ENCODE assay signal across 8 cellular contexts in genomic region chr19:39127812-39128510, GRCh38. TPM values are rescaled to one million over a fixed set of nuclear protein-coding genes. Genes with fewer than 3 reads are reported as not detected.
A peak's percentile ranks its signal among the peaks of the same experiment; 100 is the strongest.
DNase-seq lines count a peak whose midpoint lies in the region; ATAC-seq lines count a peak whose summit lies in the region.

No MANE protein-coding gene starts in this region.

- peak overlapping the region; percentile 93 for H3K27ac Mint-ChIP-seq in dendritic cell treated with granulocyte-macrophage colony-stimulating factor and Interleukin-4, amounts not matched to agents 40 ng/mL and 50 ng/mL, for 4 days
- H3K27ac Mint-ChIP-seq in naive thymus-derived CD8-positive, alpha-beta T cell, result peak overlapping the region in 9 of 10 donors; percentile 63 to 99 (median 92)

- H3K4me3 ChIP-seq in BLaER1, result no peak overlapping the region

- H3K9me3 Mint-ChIP-seq in dendritic cell treated with granulocyte-macrophage colony-stimulating factor and Interleukin-4, amounts not matched to agents 40 ng/mL and 50 ng/mL, for 4 days, result no peaks in the 10 kb centered on the region
- no peaks in the 10 kb centered on the region for H3K9me3 Mint-ChIP-seq in naive thymus-derived CD8-positive, alpha-beta T cell

- no peaks in the 10 kb centered on the region for H3K9me3 ChIP-seq in BLaER1

- peaks cover 58% of the 10 kb centered on the region for H4K20me1 ChIP-seq in BLaER1

- POLR2A ChIA-PET in naive thymus-derived CD8-positive, alpha-beta T cell (lab: Charles Lee), result interaction anchor here (1.0 kb wide), 1 partner anchor 171 kb away, joined by 4 read pairs; no protein-coding TSS in a partner anchor

- H3K4me3 Mint-ChIP-seq in dendritic cell treated with granulocyte-macrophage colony-stimulating factor and Interleukin-4, amounts not matched to agents 40 ng/mL and 50 ng/mL, for 4 days, result no peak overlapping the region
- peak overlapping the region in 3 of 10 donors; percentile 23 to 98 (median 45) for H3K4me3 Mint-ChIP-seq in naive thymus-derived CD8-positive, alpha-beta T cell

- ATAC-seq in naive thymus-derived CD8-positive, alpha-beta T cell, result no peak
- ATAC-seq in GM18868 (IDR thresholded peaks at IDR 0.05; ENCODE audit: unreplicated experiment) (no peak), HG02884 (IDR thresholded peaks at IDR 0.05; ENCODE audit: unreplicated experiment) (no peak), GM19351 (IDR thresholded peaks at IDR 0.05; ENCODE audit: unreplicated experiment) (no peak)

- H3K9ac ChIP-seq in BLaER1, result 0 out of 2 replicates have a peak overlapping the region, but pooled peaks have one; percentile 85

- intact Hi-C loops in dendritic cell treated with granulocyte-macrophage colony-stimulating factor and Interleukin-4, amounts not matched to agents 40 ng/mL and 50 ng/mL, for 4 days (cut with micrococcal nuclease), result loop anchor here (5.0 kb wide), 1 partner anchor 214 kb away; the partner anchor contains the start of gene SAMD4B

- H3K4me2 ChIP-seq in BLaER1, result peak overlapping the region; percentile 99

- no peaks in the 10 kb centered on the region for H3K27me3 ChIP-seq in BLaER1

- DNase-seq in NCI-H2029 treated with DMSO at 0.1 percent for 48 hours (lab: John Stamatoyannopoulos, UW) (peak; percentile 77), DMS153 (lab: John Stamatoyannopoulos, UW) (no peak)
- no peak for DNase-seq in naive thymus-derived CD8-positive, alpha-beta T cell

- peaks cover 1% of the 10 kb centered on the region for H3K27me3 Mint-ChIP-seq in dendritic cell treated with granulocyte-macrophage colony-stimulating factor and Interleukin-4, amounts not matched to agents 40 ng/mL and 50 ng/mL, for 4 days
- peaks cover 0 to 2% (median 0%) of the 10 kb centered on the region in 5 donors for H3K27me3 Mint-ChIP-seq in naive thymus-derived CD8-positive, alpha-beta T cell

- H3K36me3 ChIP-seq in BLaER1, result no peaks in the 10 kb centered on the region

- peak overlapping the region; percentile 34 for H3K27ac ChIP-seq in BLaER1

- peaks cover 84% of the 10 kb centered on the region for H3K4me1 ChIP-seq in BLaER1

- H3K4me1 Mint-ChIP-seq in dendritic cell treated with granulocyte-macrophage colony-stimulating factor and Interleukin-4, amounts not matched to agents 40 ng/mL and 50 ng/mL, for 4 days (ENCODE audit: low read depth), result peaks cover 65% of the 10 kb centered on the region
- peaks cover 35 to 78% (median 64%) of the 10 kb centered on the region in 4 donors for H3K4me1 Mint-ChIP-seq in naive thymus-derived CD8-positive, alpha-beta T cell

- H3K36me3 Mint-ChIP-seq in dendritic cell treated with granulocyte-macrophage colony-stimulating factor and Interleukin-4, amounts not matched to agents 40 ng/mL and 50 ng/mL, for 4 days (ENCODE audit: low read depth), result peaks cover 13% of the 10 kb centered on the region
- H3K36me3 Mint-ChIP-seq in naive thymus-derived CD8-positive, alpha-beta T cell, result peaks cover 0 to 5% (median 0%) of the 10 kb centered on the region in 3 donors

RNA-seq across cellular contexts. Expression of gene PAK4, which starts 2.4 kb away (rescaled TPM):
- 10 to 100 TPM; 14.8 to 16.8 TPM for total RNA-seq in naive thymus-derived CD8-positive, alpha-beta T cell
- polyA plus RNA-seq in naive thymus-derived CD8-positive, alpha-beta T cell, result 1 to 10 TPM; 1.3 to 1.4 (median 1.3) TPM

RNA-seq across cellular contexts. Expression of gene ACP7, which starts 43.8 kb away (rescaled TPM):
- total RNA-seq in naive thymus-derived CD8-positive, alpha-beta T cell, result not detected
- polyA plus RNA-seq in naive thymus-derived CD8-positive, alpha-beta T cell, result not detected
